ENCODE assay signal across 1 cellular context in the genomic region with DNA sequence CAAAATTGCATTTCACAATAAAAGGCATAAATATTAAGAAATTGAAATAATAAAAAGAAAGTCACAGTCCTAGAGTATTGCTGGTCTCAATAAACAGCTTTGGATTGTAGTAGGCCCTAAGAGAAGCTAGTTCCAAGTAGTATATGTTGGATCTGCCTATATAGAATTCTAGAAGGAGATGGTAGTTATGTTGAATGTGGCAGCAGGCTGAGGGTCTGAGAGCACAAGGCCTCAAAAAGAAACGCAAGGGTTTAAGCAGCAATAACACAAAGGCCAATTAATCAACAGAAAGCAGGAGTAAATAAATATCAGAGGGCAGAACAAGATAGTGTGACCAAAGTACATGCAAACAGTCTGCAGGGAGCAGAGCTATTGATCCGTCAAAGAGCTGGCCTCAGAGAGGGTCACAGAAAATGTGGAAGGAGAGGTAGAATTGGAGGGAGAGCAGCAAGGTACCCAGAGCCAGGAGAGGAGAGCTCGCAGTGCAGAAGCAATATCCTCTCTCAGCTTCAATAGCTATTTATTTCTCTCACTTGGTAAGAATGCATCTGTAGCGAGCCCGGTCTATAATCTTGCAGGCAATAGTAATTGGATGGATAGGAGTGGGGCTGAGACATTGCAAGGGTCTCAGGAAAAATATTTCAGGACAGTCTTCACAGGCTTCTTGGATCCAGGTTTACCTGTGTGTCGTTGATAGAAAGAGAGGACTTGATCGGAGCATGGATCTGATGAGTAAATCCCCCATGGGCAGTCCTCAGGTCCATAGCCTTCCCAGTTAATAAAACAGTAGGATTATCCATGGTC.
TF ChIP-seq lines count a peak whose summit lies in the region.

No MANE protein-coding gene starts in this region.

TF ChIP-seq in HepG2, 621 proteins besides CTCF, POLR2A, EP300 and RAD21 (continued from another document and continues in another):
- TF ChIP-seq, protein P1, sequence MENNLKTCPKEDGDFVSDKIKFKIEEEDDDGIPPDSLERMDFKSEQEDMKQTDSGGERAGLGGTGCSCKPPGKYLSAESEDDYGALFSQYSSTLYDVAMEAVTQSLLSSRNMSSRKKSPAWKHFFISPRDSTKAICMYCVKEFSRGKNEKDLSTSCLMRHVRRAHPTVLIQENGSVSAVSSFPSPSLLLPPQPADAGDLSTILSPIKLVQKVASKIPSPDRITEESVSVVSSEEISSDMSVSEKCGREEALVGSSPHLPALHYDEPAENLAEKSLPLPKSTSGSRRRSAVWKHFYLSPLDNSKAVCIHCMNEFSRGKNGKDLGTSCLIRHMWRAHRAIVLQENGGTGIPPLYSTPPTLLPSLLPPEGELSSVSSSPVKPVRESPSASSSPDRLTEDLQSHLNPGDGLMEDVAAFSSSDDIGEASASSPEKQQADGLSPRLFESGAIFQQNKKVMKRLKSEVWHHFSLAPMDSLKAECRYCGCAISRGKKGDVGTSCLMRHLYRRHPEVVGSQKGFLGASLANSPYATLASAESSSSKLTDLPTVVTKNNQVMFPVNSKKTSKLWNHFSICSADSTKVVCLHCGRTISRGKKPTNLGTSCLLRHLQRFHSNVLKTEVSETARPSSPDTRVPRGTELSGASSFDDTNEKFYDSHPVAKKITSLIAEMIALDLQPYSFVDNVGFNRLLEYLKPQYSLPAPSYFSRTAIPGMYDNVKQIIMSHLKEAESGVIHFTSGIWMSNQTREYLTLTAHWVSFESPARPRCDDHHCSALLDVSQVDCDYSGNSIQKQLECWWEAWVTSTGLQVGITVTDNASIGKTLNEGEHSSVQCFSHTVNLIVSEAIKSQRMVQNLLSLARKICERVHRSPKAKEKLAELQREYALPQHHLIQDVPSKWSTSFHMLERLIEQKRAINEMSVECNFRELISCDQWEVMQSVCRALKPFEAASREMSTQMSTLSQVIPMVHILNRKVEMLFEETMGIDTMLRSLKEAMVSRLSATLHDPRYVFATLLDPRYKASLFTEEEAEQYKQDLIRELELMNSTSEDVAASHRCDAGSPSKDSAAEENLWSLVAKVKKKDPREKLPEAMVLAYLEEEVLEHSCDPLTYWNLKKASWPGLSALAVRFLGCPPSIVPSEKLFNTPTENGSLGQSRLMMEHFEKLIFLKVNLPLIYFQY (CRISPR knock-in tag; IDR thresholded peaks at IDR 0.05; ENCODE audit: borderline replicate concordance): 0 out of 2 replicates have a peak, but pooled peaks have one; percentile 32
- 0 out of 2 replicates have a peak, but pooled peaks have one; percentile 23 for TF ChIP-seq ZNF740 (CRISPR knock-in tag; IDR thresholded peaks at IDR 0.05)
- no peak for TF ChIP-seq HNRNPLL (IDR thresholded peaks at IDR 0.05; ENCODE audit: low read depth, low read length, poor library complexity, severe bottlenecking)
- TF ChIP-seq, protein P2, sequence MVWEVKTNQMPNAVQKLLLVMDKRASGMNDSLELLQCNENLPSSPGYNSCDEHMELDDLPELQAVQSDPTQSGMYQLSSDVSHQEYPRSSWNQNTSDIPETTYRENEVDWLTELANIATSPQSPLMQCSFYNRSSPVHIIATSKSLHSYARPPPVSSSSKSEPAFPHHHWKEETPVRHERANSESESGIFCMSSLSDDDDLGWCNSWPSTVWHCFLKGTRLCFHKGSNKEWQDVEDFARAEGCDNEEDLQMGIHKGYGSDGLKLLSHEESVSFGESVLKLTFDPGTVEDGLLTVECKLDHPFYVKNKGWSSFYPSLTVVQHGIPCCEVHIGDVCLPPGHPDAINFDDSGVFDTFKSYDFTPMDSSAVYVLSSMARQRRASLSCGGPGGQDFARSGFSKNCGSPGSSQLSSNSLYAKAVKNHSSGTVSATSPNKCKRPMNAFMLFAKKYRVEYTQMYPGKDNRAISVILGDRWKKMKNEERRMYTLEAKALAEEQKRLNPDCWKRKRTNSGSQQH (CRISPR knock-in tag; IDR thresholded peaks at IDR 0.05; ENCODE audit: low read depth): peak; percentile 42; the same call in 1 of the 2 replicates
- TF ChIP-seq HOMEZ (CRISPR knock-in tag; IDR thresholded peaks at IDR 0.05; ENCODE audit: low read depth): 0 out of 2 replicates have a peak, but pooled peaks have one; percentile 35
- peak; percentile 59; the same call in 1 of the 2 replicates for TF ChIP-seq YEATS4 (CRISPR knock-in tag; IDR thresholded peaks at IDR 0.05; ENCODE audit: borderline replicate concordance)
- TF ChIP-seq, protein P3, sequence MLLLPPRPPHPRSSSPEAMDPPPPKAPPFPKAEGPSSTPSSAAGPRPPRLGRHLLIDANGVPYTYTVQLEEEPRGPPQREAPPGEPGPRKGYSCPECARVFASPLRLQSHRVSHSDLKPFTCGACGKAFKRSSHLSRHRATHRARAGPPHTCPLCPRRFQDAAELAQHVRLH (CRISPR knock-in tag; IDR thresholded peaks at IDR 0.05; ENCODE audit: borderline replicate concordance, low read depth): peak; percentile 54; the same call in 1 of the 2 replicates
- TF ChIP-seq ZNF260 (CRISPR knock-in tag; IDR thresholded peaks at IDR 0.05; ENCODE audit: borderline replicate concordance, low read depth): no peak
- peak; percentile 48; the same call in 1 of the 2 replicates for TF ChIP-seq PBX2 (CRISPR knock-in tag; IDR thresholded peaks at IDR 0.05)
- peak; percentile 85; the same call in 1 of the 2 replicates for TF ChIP-seq MIER3 (CRISPR knock-in tag; IDR thresholded peaks at IDR 0.05; ENCODE audit: borderline replicate concordance)
- peak; percentile 73; the same call in 1 of the 2 replicates for TF ChIP-seq ZNF337 (CRISPR knock-in tag; IDR thresholded peaks at IDR 0.05; ENCODE audit: borderline replicate concordance, low read depth)
- no peak for TF ChIP-seq MAFG (CRISPR knock-in tag; IDR thresholded peaks at IDR 0.05)
- 0 out of 2 replicates have a peak, but pooled peaks have one; percentile 17 for TF ChIP-seq ADNP (CRISPR knock-in tag; IDR thresholded peaks at IDR 0.05)
- TF ChIP-seq SOX13 (IDR thresholded peaks at IDR 0.05): peak; percentile 75; the same call in 1 of the 2 replicates
- TF ChIP-seq SOX13 (CRISPR knock-in tag; conservative IDR thresholded peaks at IDR 0.05 in 1 of 2, IDR thresholded peaks at IDR 0.05 in 1 of 2): peak in 1 of 2 experiments; percentile 96; a peak in 2 of 4 replicates
- peak; percentile 84; the same call in 1 of the 2 replicates for TF ChIP-seq CREM (IDR thresholded peaks at IDR 0.05)
- no peak for TF ChIP-seq CREM (CRISPR knock-in tag; IDR thresholded peaks at IDR 0.05)
- TF ChIP-seq ZNF556 (CRISPR knock-in tag; IDR thresholded peaks at IDR 0.05; ENCODE audit: borderline replicate concordance): peak; percentile 47; the same call in 1 of the 2 replicates
- 0 out of 2 replicates have a peak, but pooled peaks have one; percentile 20 for TF ChIP-seq ZSCAN30 (CRISPR knock-in tag; IDR thresholded peaks at IDR 0.05)
- TF ChIP-seq MTA1 (CRISPR knock-in tag; IDR thresholded peaks at IDR 0.05; ENCODE audit: borderline replicate concordance): no peak
- peak; percentile 95; the same call in 1 of the 2 replicates for TF ChIP-seq ZNF292 (CRISPR knock-in tag; IDR thresholded peaks at IDR 0.05; ENCODE audit: borderline replicate concordance, low read depth)
- TF ChIP-seq USF2 (IDR thresholded peaks at IDR 0.05; ENCODE audit: low read depth, low read length): no peak
- TF ChIP-seq USF2 (CRISPR knock-in tag; IDR thresholded peaks at IDR 0.05; ENCODE audit: borderline replicate concordance): peak; percentile 11; the same call in 1 of the 2 replicates
- TF ChIP-seq ZNF317 (CRISPR knock-in tag; IDR thresholded peaks at IDR 0.05): peak; percentile 73
- TF ChIP-seq HNF4A (CRISPR knock-in tag; IDR thresholded peaks at IDR 0.05): peak; percentile 99
- peak; percentile 97 for TF ChIP-seq FOXJ3 (CRISPR knock-in tag; IDR thresholded peaks at IDR 0.05; ENCODE audit: borderline replicate concordance)
- TF ChIP-seq, protein P4, sequence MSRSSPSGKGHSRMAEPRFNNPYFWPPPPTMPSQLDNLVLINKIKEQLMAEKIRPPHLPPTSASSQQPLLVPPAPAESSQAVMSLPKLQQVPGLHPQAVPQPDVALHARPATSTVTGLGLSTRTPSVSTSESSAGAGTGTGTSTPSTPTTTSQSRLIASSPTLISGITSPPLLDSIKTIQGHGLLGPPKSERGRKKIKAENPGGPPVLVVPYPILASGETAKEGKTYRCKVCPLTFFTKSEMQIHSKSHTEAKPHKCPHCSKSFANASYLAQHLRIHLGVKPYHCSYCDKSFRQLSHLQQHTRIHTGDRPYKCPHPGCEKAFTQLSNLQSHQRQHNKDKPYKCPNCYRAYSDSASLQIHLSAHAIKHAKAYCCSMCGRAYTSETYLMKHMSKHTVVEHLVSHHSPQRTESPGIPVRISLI (CRISPR knock-in tag; IDR thresholded peaks at IDR 0.05; ENCODE audit: borderline replicate concordance): peak; percentile 64; the same call in 1 of the 2 replicates
- no peak for TF ChIP-seq HCFC1 (IDR thresholded peaks at IDR 0.05; ENCODE audit: low read depth, low read length)
- peak; percentile 62; the same call in 1 of the 2 replicates for TF ChIP-seq ZNF136 (CRISPR knock-in tag; IDR thresholded peaks at IDR 0.05; ENCODE audit: low read depth)
- TF ChIP-seq MED1 (CRISPR knock-in tag; IDR thresholded peaks at IDR 0.05): peak; percentile 94
- TF ChIP-seq ZNF547 (CRISPR knock-in tag; IDR thresholded peaks at IDR 0.05): peak; percentile 51; the same call in 1 of the 2 replicates
- TF ChIP-seq, protein P5, sequence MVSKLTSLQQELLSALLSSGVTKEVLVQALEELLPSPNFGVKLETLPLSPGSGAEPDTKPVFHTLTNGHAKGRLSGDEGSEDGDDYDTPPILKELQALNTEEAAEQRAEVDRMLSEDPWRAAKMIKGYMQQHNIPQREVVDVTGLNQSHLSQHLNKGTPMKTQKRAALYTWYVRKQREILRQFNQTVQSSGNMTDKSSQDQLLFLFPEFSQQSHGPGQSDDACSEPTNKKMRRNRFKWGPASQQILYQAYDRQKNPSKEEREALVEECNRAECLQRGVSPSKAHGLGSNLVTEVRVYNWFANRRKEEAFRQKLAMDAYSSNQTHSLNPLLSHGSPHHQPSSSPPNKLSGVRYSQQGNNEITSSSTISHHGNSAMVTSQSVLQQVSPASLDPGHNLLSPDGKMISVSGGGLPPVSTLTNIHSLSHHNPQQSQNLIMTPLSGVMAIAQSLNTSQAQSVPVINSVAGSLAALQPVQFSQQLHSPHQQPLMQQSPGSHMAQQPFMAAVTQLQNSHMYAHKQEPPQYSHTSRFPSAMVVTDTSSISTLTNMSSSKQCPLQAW (CRISPR knock-in tag; IDR thresholded peaks at IDR 0.05): peak; percentile 78
- TF ChIP-seq ZBTB34 (CRISPR knock-in tag; IDR thresholded peaks at IDR 0.05): no peak
- no peak for TF ChIP-seq ZNF512 (CRISPR knock-in tag; IDR thresholded peaks at IDR 0.05)
- TF ChIP-seq ZBTB1 (CRISPR knock-in tag; IDR thresholded peaks at IDR 0.05; ENCODE audit: borderline replicate concordance): no peak
- no peak; the same call in 1 of the 2 replicates for TF ChIP-seq TOE1 (CRISPR knock-in tag; IDR thresholded peaks at IDR 0.05)
